ENCODE assay signal across 8 cellular contexts in the genomic region with DNA sequence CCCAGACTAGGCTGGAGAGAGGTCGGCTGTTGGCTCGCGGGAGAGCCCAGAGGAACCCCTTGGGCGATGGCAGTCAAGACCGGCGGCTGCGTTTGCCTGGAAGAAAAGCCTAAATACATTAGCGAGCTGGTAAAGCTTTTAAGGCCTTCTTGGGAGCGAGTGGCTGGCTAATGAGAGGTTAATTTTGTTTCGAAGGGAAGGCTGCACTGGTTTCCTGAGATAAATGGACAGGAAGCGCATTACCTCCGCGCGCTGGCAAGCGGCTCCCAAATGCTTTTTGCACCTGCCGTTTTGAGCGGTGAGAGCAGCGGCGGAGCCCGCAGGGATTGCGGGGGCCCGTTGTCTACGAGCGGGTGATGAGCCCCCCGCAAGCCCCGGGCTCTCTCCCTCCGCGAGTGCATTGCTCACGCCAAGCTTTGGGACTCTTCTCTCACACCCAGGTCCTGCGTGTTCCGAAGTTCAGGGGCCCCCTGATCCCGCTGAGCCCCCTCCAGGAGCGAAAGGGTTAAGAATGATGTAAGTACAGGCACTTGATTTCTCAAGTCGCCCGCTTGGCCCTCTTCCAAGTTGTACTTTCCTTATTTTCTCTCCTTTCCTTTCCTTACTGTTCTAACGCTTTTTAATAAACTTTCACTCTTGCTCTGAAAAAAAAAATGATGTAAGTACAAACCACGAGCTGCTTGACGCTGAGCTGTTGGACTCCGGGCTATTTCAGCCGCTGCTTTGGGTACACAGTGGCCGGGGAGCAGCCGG. TPM values are rescaled to one million over a fixed set of nuclear protein-coding genes. Genes with fewer than 3 reads are reported as not detected.
DNase-seq lines count a peak whose midpoint lies in the region; ATAC-seq, FAIRE-seq and TF ChIP-seq lines count a peak whose summit lies in the region.

No MANE protein-coding gene starts in this region.

- peak in 1 of 3 donors; percentile 11 for TF ChIP-seq POLR2A in body of pancreas (IDR thresholded peaks at IDR 0.05)

- peak overlapping the region; percentile 39 to 52 for H3K4me3 ChIP-seq in body of pancreas
- peak overlapping the region; percentile 56 to 64 for H3K4me3 ChIP-seq in small intestine (ENCODE audit: low read depth in 1 of 2, low read length in 2 of 2)

- DNase-seq in RPMI8226 (peak; percentile 75), body of pancreas (peak; percentile 54 to 60 (median 57)), iris pigment epithelial cell (ENCODE audit: low read depth) (peak; percentile 80), small intestine (peak; percentile 53), GOT3 (lab: John Stamatoyannopoulos, UW) (no peak), dedifferentiated amniotic fluid mesenchymal stem cell (ENCODE audit: extremely low spot score) (no peak)

- peak overlapping the region; percentile 49 for H3K27ac ChIP-seq in C4-2B
- H3K27ac ChIP-seq in body of pancreas: peak overlapping the region; percentile 47 to 80 (median 60)
- H3K27ac ChIP-seq in small intestine (ENCODE audit: low read depth in 1 of 2, low read length in 1 of 2): peak overlapping the region; percentile 24 to 87

- TF ChIP-seq CTCF in C4-2B (conservative IDR thresholded peaks at IDR 0.05): no peak
- TF ChIP-seq CTCF in body of pancreas (IDR thresholded peaks at IDR 0.05): no peak

- H3K27me3 ChIP-seq in body of pancreas: no peaks in the 10 kb centered on the region
- peaks cover 0 to 4% of the 10 kb centered on the region in 2 donors for H3K27me3 ChIP-seq in small intestine (ENCODE audit: control insufficient read depth in 2 of 2, insufficient read depth in 2 of 2, low read length in 2 of 2)

- 0% methylated on average over 23 to 42 of the region's 42 CpGs for WGBS in body of pancreas, 2 donors
- WGBS in small intestine, 3 donors: 0 to 1% (median 1%) methylated on average over 42 of the region's 42 CpGs

- H3K9me3 ChIP-seq in body of pancreas: no peaks in the 10 kb centered on the region
- H3K9me3 ChIP-seq in small intestine (ENCODE audit: control insufficient read depth, low read depth): no peaks in the 10 kb centered on the region

- no peak for FAIRE-seq in small intestine (lab: Jason Lieb, UNC)

- ATAC-seq in HG02885 (IDR thresholded peaks at IDR 0.05; ENCODE audit: poor library complexity, unreplicated experiment) (peak; percentile 9), body of pancreas (no peak)

- H3K36me3 ChIP-seq in body of pancreas (replicated peaks in 1 of 2; ENCODE audit: insufficient read depth in 1 of 2, low read depth in 2 of 2) (no peaks in the 10 kb centered on the region), small intestine (ENCODE audit: control insufficient read depth in 2 of 2, insufficient read depth in 2 of 2, low read length in 2 of 2) (no peaks in the 10 kb centered on the region)

- intact Hi-C loops in body of pancreas (cut with DNase I): no loop called here

- H3K4me1 ChIP-seq in body of pancreas: peaks cover 15% of the 10 kb centered on the region
- H3K4me1 ChIP-seq in small intestine (ENCODE audit: control insufficient read depth in 2 of 2, insufficient read depth in 1 of 2, low read depth in 1 of 2, low read length in 1 of 2): peaks cover 0 to under 1% of the 10 kb centered on the region in 2 donors

RNA-seq across cellular contexts. Expression of a gene that starts 3.1 kb away (rescaled TPM):
- 10 to 100 TPM; 21.0 to 21.8 TPM for total RNA-seq in body of pancreas
- 10 to 100 TPM in 1 of 3 donors, 1 to 10 TPM in 2; 3.2 to 55.7 (median 3.6) TPM for polyA plus RNA-seq in small intestine

Comparison
In these comparisons a context has a peak if more than half of its experiments do, and no peak if none do; other contexts are left out.
1. DNase-seq: peak in RPMI8226 (single experiment), body of pancreas (4 of 4), iris pigment epithelial cell (single experiment) and small intestine (single experiment); none in GOT3 (single experiment) and dedifferentiated amniotic fluid mesenchymal stem cell (single experiment).
2. Peak in every context shown above with its lines, with median percentiles within 50 percentile points of each other: H3K27ac ChIP-seq.